ENCODE assay signal across 1 cellular context in genomic region chr19:12938536-12939291, GRCh38.
TF ChIP-seq lines count a peak whose summit lies in the region.

Gene CALR (plus strand): TSS chr19:12938609. CDS start chr19:12938680, 71 bp downstream.

TF ChIP-seq in GM12878, 131 proteins besides CTCF, POLR2A, EP300 and RAD21 (continued from another document):
- TF ChIP-seq ZNF592 (IDR thresholded peaks at IDR 0.05) (no peak), RB1 (IDR thresholded peaks at IDR 0.05; ENCODE audit: borderline replicate concordance) (peak; percentile 64; the same call in 1 of the 2 replicates), ESRRA (IDR thresholded peaks at IDR 0.05; ENCODE audit: low read length) (no peak), MEF2B (IDR thresholded peaks at IDR 0.05; ENCODE audit: partially characterized antibody, poor library complexity, severe bottlenecking) (peak; percentile 82), RELA (IDR thresholded peaks at IDR 0.05; ENCODE audit: borderline replicate concordance, partially characterized antibody) (no peak), MEF2A (IDR thresholded peaks at IDR 0.05; ENCODE audit: insufficient read depth, low read depth, low read length) (0 out of 2 replicates have a peak, but pooled peaks have one; percentile 54), NFIC (IDR thresholded peaks at IDR 0.05; ENCODE audit: low read depth, low read length) (no peak), NFXL1 (IDR thresholded peaks at IDR 0.05; ENCODE audit: borderline replicate concordance) (peak; percentile 69), ZNF687 (IDR thresholded peaks at IDR 0.05) (peak; percentile 88)
